ENCODE assay signal across 1 cellular context in the genomic region with DNA sequence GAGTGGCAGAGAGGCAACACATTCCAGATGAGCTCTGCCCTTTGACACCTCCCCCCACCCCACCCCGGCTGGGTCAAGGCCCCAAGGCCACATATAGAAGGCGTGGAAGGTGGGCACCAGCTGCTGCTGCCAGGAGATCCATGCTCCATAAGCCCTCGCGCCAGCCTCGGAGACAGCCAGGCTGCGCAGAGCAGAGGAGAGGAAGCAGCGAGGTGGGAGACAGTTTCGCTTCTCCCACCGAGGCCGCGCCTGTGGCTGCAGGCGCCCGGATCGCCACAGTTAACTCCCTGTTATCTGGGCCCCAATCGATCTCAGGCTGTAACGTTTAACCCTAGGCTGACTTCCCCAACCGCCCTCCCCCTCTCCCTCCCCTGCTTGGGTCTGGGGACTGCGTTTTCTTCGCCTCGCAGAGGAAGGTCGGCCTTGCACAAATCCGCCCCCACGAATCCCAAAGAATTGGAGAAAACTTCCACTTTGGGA.
TF ChIP-seq lines count a peak whose summit lies in the region.

No MANE protein-coding gene starts in this region.

TF ChIP-seq in K562, 482 proteins besides CTCF, POLR2A, EP300 and RAD21 (continued from another document and continues in another):
- no peak for TF ChIP-seq MTA2 (IDR thresholded peaks at IDR 0.05; ENCODE audit: low read depth)
- TF ChIP-seq, protein P1, sequence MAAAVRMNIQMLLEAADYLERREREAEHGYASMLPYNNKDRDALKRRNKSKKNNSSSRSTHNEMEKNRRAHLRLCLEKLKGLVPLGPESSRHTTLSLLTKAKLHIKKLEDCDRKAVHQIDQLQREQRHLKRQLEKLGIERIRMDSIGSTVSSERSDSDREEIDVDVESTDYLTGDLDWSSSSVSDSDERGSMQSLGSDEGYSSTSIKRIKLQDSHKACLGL (CRISPR knock-in tag; IDR thresholded peaks at IDR 0.05; ENCODE audit: borderline replicate concordance, poor library complexity, severe bottlenecking) = no peak
- TF ChIP-seq SP1 (CRISPR knock-in tag; IDR thresholded peaks at IDR 0.05) = no peak
- 0 out of 4 replicates have a peak, but pooled peaks of 1 of the 2 experiments have one; percentile 27 for TF ChIP-seq HDAC1 (IDR thresholded peaks at IDR 0.05)
- TF ChIP-seq, protein P2, sequence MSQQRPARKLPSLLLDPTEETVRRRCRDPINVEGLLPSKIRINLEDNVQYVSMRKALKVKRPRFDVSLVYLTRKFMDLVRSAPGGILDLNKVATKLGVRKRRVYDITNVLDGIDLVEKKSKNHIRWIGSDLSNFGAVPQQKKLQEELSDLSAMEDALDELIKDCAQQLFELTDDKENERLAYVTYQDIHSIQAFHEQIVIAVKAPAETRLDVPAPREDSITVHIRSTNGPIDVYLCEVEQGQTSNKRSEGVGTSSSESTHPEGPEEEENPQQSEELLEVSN (IDR thresholded peaks at IDR 0.05; ENCODE audit: borderline replicate concordance in 1 of 2, extremely low read depth in 1 of 2, insufficient read depth in 1 of 2, insufficient read length in 1 of 2, low read depth in 1 of 2, low read length in 1 of 2, poor library complexity in 1 of 2, severe bottlenecking in 1 of 2) = no peak
- TF ChIP-seq ZKSCAN3 (CRISPR knock-in tag; IDR thresholded peaks at IDR 0.05) = no peak
- no peak for TF ChIP-seq MLLT1 (IDR thresholded peaks at IDR 0.05)
- TF ChIP-seq CBFA2T3 (IDR thresholded peaks at IDR 0.05) = peak; percentile 57
- TF ChIP-seq SAFB2 (IDR thresholded peaks at IDR 0.05; ENCODE audit: borderline replicate concordance, low read depth, low read length, severe bottlenecking) = no peak
- no peak for TF ChIP-seq ZNF12 (CRISPR knock-in tag; IDR thresholded peaks at IDR 0.05)
- TF ChIP-seq THRAP3 (IDR thresholded peaks at IDR 0.05; ENCODE audit: borderline replicate concordance) = no peak
- TF ChIP-seq THRA (IDR thresholded peaks at IDR 0.05) = no peak
- TF ChIP-seq ZC3H8 (IDR thresholded peaks at IDR 0.05) = no peak
- TF ChIP-seq ETV5 (CRISPR knock-in tag; IDR thresholded peaks at IDR 0.05; ENCODE audit: low read depth) = no peak
- TF ChIP-seq ZNF57 (CRISPR knock-in tag; IDR thresholded peaks at IDR 0.05) = no peak
- no peak for TF ChIP-seq ZBED1 (IDR thresholded peaks at IDR 0.05)
- no peak for TF ChIP-seq ELF2 (CRISPR knock-in tag; IDR thresholded peaks at IDR 0.05)
- TF ChIP-seq TRIM25 (IDR thresholded peaks at IDR 0.05; ENCODE audit: borderline replicate concordance) = no peak
- no peak for TF ChIP-seq SMARCB1 (IDR thresholded peaks at IDR 0.05; ENCODE audit: insufficient read length, low read depth)
- TF ChIP-seq ZNF282 (CRISPR knock-in tag; IDR thresholded peaks at IDR 0.05) = no peak
- TF ChIP-seq ASH1L (IDR thresholded peaks at IDR 0.05; ENCODE audit: borderline replicate concordance, low read depth, partially characterized antibody) = no peak
- no peak for TF ChIP-seq ZNF146 (CRISPR knock-in tag; IDR thresholded peaks at IDR 0.05; ENCODE audit: unreplicated experiment)
- TF ChIP-seq, protein P3, sequence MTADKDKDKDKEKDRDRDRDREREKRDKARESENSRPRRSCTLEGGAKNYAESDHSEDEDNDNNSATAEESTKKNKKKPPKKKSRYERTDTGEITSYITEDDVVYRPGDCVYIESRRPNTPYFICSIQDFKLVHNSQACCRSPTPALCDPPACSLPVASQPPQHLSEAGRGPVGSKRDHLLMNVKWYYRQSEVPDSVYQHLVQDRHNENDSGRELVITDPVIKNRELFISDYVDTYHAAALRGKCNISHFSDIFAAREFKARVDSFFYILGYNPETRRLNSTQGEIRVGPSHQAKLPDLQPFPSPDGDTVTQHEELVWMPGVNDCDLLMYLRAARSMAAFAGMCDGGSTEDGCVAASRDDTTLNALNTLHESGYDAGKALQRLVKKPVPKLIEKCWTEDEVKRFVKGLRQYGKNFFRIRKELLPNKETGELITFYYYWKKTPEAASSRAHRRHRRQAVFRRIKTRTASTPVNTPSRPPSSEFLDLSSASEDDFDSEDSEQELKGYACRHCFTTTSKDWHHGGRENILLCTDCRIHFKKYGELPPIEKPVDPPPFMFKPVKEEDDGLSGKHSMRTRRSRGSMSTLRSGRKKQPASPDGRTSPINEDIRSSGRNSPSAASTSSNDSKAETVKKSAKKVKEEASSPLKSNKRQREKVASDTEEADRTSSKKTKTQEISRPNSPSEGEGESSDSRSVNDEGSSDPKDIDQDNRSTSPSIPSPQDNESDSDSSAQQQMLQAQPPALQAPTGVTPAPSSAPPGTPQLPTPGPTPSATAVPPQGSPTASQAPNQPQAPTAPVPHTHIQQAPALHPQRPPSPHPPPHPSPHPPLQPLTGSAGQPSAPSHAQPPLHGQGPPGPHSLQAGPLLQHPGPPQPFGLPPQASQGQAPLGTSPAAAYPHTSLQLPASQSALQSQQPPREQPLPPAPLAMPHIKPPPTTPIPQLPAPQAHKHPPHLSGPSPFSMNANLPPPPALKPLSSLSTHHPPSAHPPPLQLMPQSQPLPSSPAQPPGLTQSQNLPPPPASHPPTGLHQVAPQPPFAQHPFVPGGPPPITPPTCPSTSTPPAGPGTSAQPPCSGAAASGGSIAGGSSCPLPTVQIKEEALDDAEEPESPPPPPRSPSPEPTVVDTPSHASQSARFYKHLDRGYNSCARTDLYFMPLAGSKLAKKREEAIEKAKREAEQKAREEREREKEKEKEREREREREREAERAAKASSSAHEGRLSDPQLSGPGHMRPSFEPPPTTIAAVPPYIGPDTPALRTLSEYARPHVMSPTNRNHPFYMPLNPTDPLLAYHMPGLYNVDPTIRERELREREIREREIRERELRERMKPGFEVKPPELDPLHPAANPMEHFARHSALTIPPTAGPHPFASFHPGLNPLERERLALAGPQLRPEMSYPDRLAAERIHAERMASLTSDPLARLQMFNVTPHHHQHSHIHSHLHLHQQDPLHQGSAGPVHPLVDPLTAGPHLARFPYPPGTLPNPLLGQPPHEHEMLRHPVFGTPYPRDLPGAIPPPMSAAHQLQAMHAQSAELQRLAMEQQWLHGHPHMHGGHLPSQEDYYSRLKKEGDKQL (CRISPR knock-in tag; IDR thresholded peaks at IDR 0.05; ENCODE audit: borderline replicate concordance) = no peak
- TF ChIP-seq OTX1 (CRISPR knock-in tag; IDR thresholded peaks at IDR 0.05) = no peak
- no peak for TF ChIP-seq ZNF695 (CRISPR knock-in tag; IDR thresholded peaks at IDR 0.05)
- TF ChIP-seq, protein P4, sequence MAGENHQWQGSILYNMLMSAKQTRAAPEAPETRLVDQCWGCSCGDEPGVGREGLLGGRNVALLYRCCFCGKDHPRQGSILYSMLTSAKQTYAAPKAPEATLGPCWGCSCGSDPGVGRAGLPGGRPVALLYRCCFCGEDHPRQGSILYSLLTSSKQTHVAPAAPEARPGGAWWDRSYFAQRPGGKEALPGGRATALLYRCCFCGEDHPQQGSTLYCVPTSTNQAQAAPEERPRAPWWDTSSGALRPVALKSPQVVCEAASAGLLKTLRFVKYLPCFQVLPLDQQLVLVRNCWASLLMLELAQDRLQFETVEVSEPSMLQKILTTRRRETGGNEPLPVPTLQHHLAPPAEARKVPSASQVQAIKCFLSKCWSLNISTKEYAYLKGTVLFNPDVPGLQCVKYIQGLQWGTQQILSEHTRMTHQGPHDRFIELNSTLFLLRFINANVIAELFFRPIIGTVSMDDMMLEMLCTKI (IDR thresholded peaks at IDR 0.05; ENCODE audit: partially characterized antibody) = no peak
- TF ChIP-seq ADNP (tag; IDR thresholded peaks at IDR 0.05) = no peak
- no peak for TF ChIP-seq CAMTA2 (CRISPR knock-in tag; conservative IDR thresholded peaks at IDR 0.05)
- no peak for TF ChIP-seq TSHZ1 (CRISPR knock-in tag; IDR thresholded peaks at IDR 0.05)
- TF ChIP-seq, protein P5, sequence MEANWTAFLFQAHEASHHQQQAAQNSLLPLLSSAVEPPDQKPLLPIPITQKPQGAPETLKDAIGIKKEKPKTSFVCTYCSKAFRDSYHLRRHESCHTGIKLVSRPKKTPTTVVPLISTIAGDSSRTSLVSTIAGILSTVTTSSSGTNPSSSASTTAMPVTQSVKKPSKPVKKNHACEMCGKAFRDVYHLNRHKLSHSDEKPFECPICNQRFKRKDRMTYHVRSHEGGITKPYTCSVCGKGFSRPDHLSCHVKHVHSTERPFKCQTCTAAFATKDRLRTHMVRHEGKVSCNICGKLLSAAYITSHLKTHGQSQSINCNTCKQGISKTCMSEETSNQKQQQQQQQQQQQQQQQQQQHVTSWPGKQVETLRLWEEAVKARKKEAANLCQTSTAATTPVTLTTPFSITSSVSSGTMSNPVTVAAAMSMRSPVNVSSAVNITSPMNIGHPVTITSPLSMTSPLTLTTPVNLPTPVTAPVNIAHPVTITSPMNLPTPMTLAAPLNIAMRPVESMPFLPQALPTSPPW (CRISPR knock-in tag; IDR thresholded peaks at IDR 0.05) = peak; percentile 69
- no peak for TF ChIP-seq SRSF9 (IDR thresholded peaks at IDR 0.05; ENCODE audit: borderline replicate concordance, low read depth, low read length)
- no peak for TF ChIP-seq RCOR1 (IDR thresholded peaks at IDR 0.05; ENCODE audit: borderline replicate concordance in 1 of 2, low read depth in 2 of 2, low read length in 2 of 2)
- TF ChIP-seq NELFE (IDR thresholded peaks at IDR 0.05; ENCODE audit: insufficient read depth, insufficient read length) = no peak
- no peak for TF ChIP-seq MTA3 (IDR thresholded peaks at IDR 0.05; ENCODE audit: borderline replicate concordance)
- no peak for TF ChIP-seq GABPA (tag; conservative IDR thresholded peaks at IDR 0.05; ENCODE audit: low read depth)
- no peak for TF ChIP-seq SIN3A (IDR thresholded peaks at IDR 0.05; ENCODE audit: borderline replicate concordance in 2 of 2, control insufficient read depth in 1 of 2, low read depth in 2 of 2, low read length in 2 of 2)
- peak; percentile 14; the same call in 1 of the 2 replicates for TF ChIP-seq CXXC5 (CRISPR knock-in tag; IDR thresholded peaks at IDR 0.05)
- peak; percentile 47 to 64 for TF ChIP-seq NRF1 (conservative IDR thresholded peaks at IDR 0.05 in 1 of 2, IDR thresholded peaks at IDR 0.05 in 1 of 2)
- TF ChIP-seq MIER1 (IDR thresholded peaks at IDR 0.05; ENCODE audit: low read depth) = no peak
